In genomic region chr3:186996356-186996755, GRCh38 we compare ENCODE assay signal across 1 cellular context.
TF ChIP-seq lines count a peak whose summit lies in the region.

No MANE protein-coding gene starts in this region.

TF ChIP-seq in GM12878, 131 proteins besides CTCF, POLR2A, EP300 and RAD21 (continues in another document):
- TF ChIP-seq MAX (IDR thresholded peaks at IDR 0.05; ENCODE audit: low read depth, low read length) = no peak
- no peak for TF ChIP-seq CEBPZ (IDR thresholded peaks at IDR 0.05; ENCODE audit: low read depth, low read length)
- TF ChIP-seq LARP7 (IDR thresholded peaks at IDR 0.05) = no peak
- TF ChIP-seq TARDBP (IDR thresholded peaks at IDR 0.05; ENCODE audit: borderline replicate concordance) = no peak
- no peak for TF ChIP-seq STAT1 (conservative IDR thresholded peaks at IDR 0.05)
- no peak for TF ChIP-seq ZBTB33 (IDR thresholded peaks at IDR 0.05)
- TF ChIP-seq E4F1 (IDR thresholded peaks at IDR 0.05; ENCODE audit: borderline replicate concordance, partially characterized antibody) = no peak
- TF ChIP-seq ZNF207 (IDR thresholded peaks at IDR 0.05; ENCODE audit: borderline replicate concordance) = no peak
- 0 out of 2 replicates have a peak, but pooled peaks have one; percentile 48 for TF ChIP-seq TCF12 (IDR thresholded peaks at IDR 0.05; ENCODE audit: low read depth, low read length)
- no peak for TF ChIP-seq YY1 (IDR thresholded peaks at IDR 0.05; ENCODE audit: low read depth, low read length)
- TF ChIP-seq SPI1 (IDR thresholded peaks at IDR 0.05; ENCODE audit: borderline replicate concordance, insufficient read depth, low read depth, low read length) = peak; percentile 22; the same call in 1 of the 2 replicates
- 0 out of 2 replicates have a peak, but pooled peaks have one; percentile 29 for TF ChIP-seq IKZF1 (conservative IDR thresholded peaks at IDR 0.05)
- TF ChIP-seq CREB1 (IDR thresholded peaks at IDR 0.05; ENCODE audit: low read depth) = peak; percentile 43; the same call in 1 of the 2 replicates
- no peak; a peak in 1 of 4 replicates for TF ChIP-seq BHLHE40 (IDR thresholded peaks at IDR 0.05; ENCODE audit: borderline replicate concordance in 1 of 2, low read depth in 2 of 2, low read length in 1 of 2)
- no peak for TF ChIP-seq IRF3 (IDR thresholded peaks at IDR 0.05)
- no peak for TF ChIP-seq HDAC6 (IDR thresholded peaks at IDR 0.05; ENCODE audit: unreplicated experiment)
- no peak for TF ChIP-seq EGR1 (IDR thresholded peaks at IDR 0.05; ENCODE audit: borderline replicate concordance in 1 of 2, low read depth in 2 of 2, low read length in 2 of 2)
- TF ChIP-seq CREM (IDR thresholded peaks at IDR 0.05; ENCODE audit: low read depth) = peak; percentile 51; the same call in 1 of the 2 replicates
- TF ChIP-seq RUNX3 (IDR thresholded peaks at IDR 0.05; ENCODE audit: low read length) = peak; percentile 75; the same call in 1 of the 2 replicates
- peak; percentile 66 for TF ChIP-seq EED (IDR thresholded peaks at IDR 0.05; ENCODE audit: low read depth)
- TF ChIP-seq ETV6 (conservative IDR thresholded peaks at IDR 0.05 in 1 of 2, IDR thresholded peaks at IDR 0.05 in 1 of 2; ENCODE audit: borderline replicate concordance in 1 of 2, low read depth in 1 of 2) = no peak
- TF ChIP-seq USF1 (IDR thresholded peaks at IDR 0.05; ENCODE audit: borderline replicate concordance, extremely low read length, insufficient read depth, low read depth, low read length) = no peak
- no peak for TF ChIP-seq E2F8 (IDR thresholded peaks at IDR 0.05; ENCODE audit: low read depth, partially characterized antibody)
- no peak for TF ChIP-seq IRF4 (IDR thresholded peaks at IDR 0.05; ENCODE audit: low read depth, low read length)
- peak; percentile 59; the same call in 1 of the 2 replicates for TF ChIP-seq CBFB (IDR thresholded peaks at IDR 0.05; ENCODE audit: low read depth)
- TF ChIP-seq BCL3 (IDR thresholded peaks at IDR 0.05; ENCODE audit: borderline replicate concordance, insufficient read depth, low read depth, low read length, poor library complexity, severe bottlenecking) = peak; percentile 44
- TF ChIP-seq NR2F1 (conservative IDR thresholded peaks at IDR 0.05) = no peak
- no peak for TF ChIP-seq SRF (IDR thresholded peaks at IDR 0.05; ENCODE audit: low read depth in 2 of 2, low read length in 2 of 2)
- TF ChIP-seq PRDM15 (CRISPR knock-in tag; IDR thresholded peaks at IDR 0.05) = no peak
- no peak for TF ChIP-seq ZBTB40 (IDR thresholded peaks at IDR 0.05; ENCODE audit: borderline replicate concordance)
- TF ChIP-seq ESRRA (IDR thresholded peaks at IDR 0.05; ENCODE audit: low read length) = no peak
- TF ChIP-seq IKZF2 (IDR thresholded peaks at IDR 0.05) = peak in 1 of 2 experiments; percentile 37; a peak in 2 of 4 replicates
- TF ChIP-seq FOXM1 (IDR thresholded peaks at IDR 0.05; ENCODE audit: low read depth, low read length) = peak; percentile 69; the same call in 1 of the 2 replicates
